Comparison of ENCODE assay signal across 11 cellular contexts in genomic region chr4:24973471-24974251, GRCh38. TPM values are rescaled to one million over a fixed set of nuclear protein-coding genes. Genes with fewer than 3 reads are reported as not detected.
DNase-seq lines count a peak whose midpoint lies in the region; ATAC-seq and TF ChIP-seq lines count a peak whose summit lies in the region.
"Had no signal": no experiment of that assay in that cellular context is flagged by ENCODE, and none has a peak within 500 bp of the region (broad histone marks: within the 10 kb centered on the region; RNA-seq: fewer than 3 reads in every experiment).

No MANE protein-coding gene starts in this region.

- H3K9me3 ChIP-seq in adrenal gland (replicated peaks in 1 of 3) (no peaks in the 10 kb centered on the region), aorta (ENCODE audit: control insufficient read depth, low read length) (no peaks in the 10 kb centered on the region)
- H3K9me3 ChIP-seq: ovary had no signal

- peak; percentile 5 for DNase-seq in NCI-H345 (lab: John Stamatoyannopoulos, UW)
- DNase-seq in NCI-H345 treated with DMSO at 0.1 percent for 48 hours (lab: John Stamatoyannopoulos, UW; ENCODE audit: unreplicated experiment), result no peak
- DNase-seq in adrenal gland, result peak; percentile 25 to 64 (median 44)
- DNase-seq in kidney glomerular epithelial cell (lab: John Stamatoyannopoulos, UW), result peak; percentile 66
- peak; percentile 78 to 90 for DNase-seq in aorta
- DNase-seq: activated T-cell treated with anti-CD3 and anti-CD28 coated beads, Interleukin-2, amount 50 U/mL, for 72 hours; ovary; stimulated activated naive B cell treated with anti-CD40 and anti-IgM and Interleukin-4, amounts not matched to agents 10 μg/mL and 1 μg/mL and 100 μg/mL, for 72 hours had no signal

- H3K27ac ChIP-seq in adrenal gland (peak overlapping the region in 2 of 5 donors; percentile 67 to 74), aorta (ENCODE audit: low read depth in 1 of 2, low read length in 2 of 2) (no peak overlapping the region)
- H3K27ac ChIP-seq: ovary had no signal

- H3K4me3 ChIP-seq in adrenal gland, result no peak overlapping the region
- no peak overlapping the region for H3K4me3 ChIP-seq in aorta (ENCODE audit: low read length in 2 of 2)
- H3K4me3 ChIP-seq: ovary had no signal

- no peak for ATAC-seq in aorta (ENCODE audit: low FRiP score)
- ATAC-seq in HG03378 (IDR thresholded peaks at IDR 0.05; ENCODE audit: unreplicated experiment), result no peak
- no peak for ATAC-seq in HG03457 (IDR thresholded peaks at IDR 0.05; ENCODE audit: unreplicated experiment)
- no peak for ATAC-seq in HG03439 (IDR thresholded peaks at IDR 0.05; ENCODE audit: unreplicated experiment)
- ATAC-seq: activated T-cell treated with anti-CD3 and anti-CD28 coated beads, Interleukin-2, amount 50 U/mL, for 72 hours; stimulated activated naive B cell treated with anti-CD40 and anti-IgM and Interleukin-4, amounts not matched to agents 10 μg/mL and 1 μg/mL and 100 μg/mL, for 72 hours had no signal

- intact Hi-C loops in adrenal gland (cut with DNase I) (loop anchor here in 1 of 2 donors (10.0 kb wide), 1 partner anchor 489 kb away; no protein-coding TSS in a partner anchor), aorta (cut with DNase I) (loop anchor here in 1 of 2 donors (10.0 kb wide), 1 partner anchor 169 kb away; no protein-coding TSS in a partner anchor)

- WGBS in adrenal gland, 4 donors, result 65 to 77% (median 74%) methylated on average over 15 to 21 of the region's 21 CpGs
- 82 to 85% methylated on average over 21 of the region's 21 CpGs for WGBS in aorta, 2 donors

- TF ChIP-seq CTCF in adrenal gland (IDR thresholded peaks at IDR 0.05), result no peak

- no peak for TF ChIP-seq POLR2A in adrenal gland (IDR thresholded peaks at IDR 0.05)

- no peaks in the 10 kb centered on the region for H3K36me3 ChIP-seq in adrenal gland (replicated peaks in 1 of 2)
- H3K36me3 ChIP-seq in aorta (ENCODE audit: control insufficient read depth in 1 of 2, insufficient read depth in 2 of 2, low read length in 1 of 2), result no peaks in the 10 kb centered on the region
- H3K36me3 ChIP-seq: ovary had no signal

- H3K27me3 ChIP-seq in adrenal gland (no peaks in the 10 kb centered on the region), aorta (ENCODE audit: control insufficient read depth in 1 of 2, insufficient read depth in 2 of 2, low read length in 1 of 2) (no peaks in the 10 kb centered on the region)
- H3K27me3 ChIP-seq: ovary had no signal

- H3K4me1 ChIP-seq in adrenal gland (replicated peaks in 1 of 2) (no peaks in the 10 kb centered on the region), aorta (ENCODE audit: control insufficient read depth in 1 of 2, insufficient read depth in 2 of 2, low read length in 2 of 2) (no peaks in the 10 kb centered on the region)

RNA-seq across cellular contexts. Expression of gene LGI2, which starts 57.1 kb away (rescaled TPM):
- total RNA-seq in adrenal gland (1 to 10 TPM in 7 of 8 donors, under 1 TPM in 1; 0.72 to 4.9 (median 2.8) TPM), aorta (10 to 100 TPM; 10.3 to 13.7 TPM)
- polyA plus RNA-seq in adrenal gland (1 to 10 TPM in 1 of 3 donors, under 1 TPM in 2; 0.24 to 1.7 (median 0.44) TPM), aorta (under 1 TPM; 0.79 to 0.88 TPM)
- total RNA-seq: activated T-cell treated with anti-CD3 and anti-CD28 coated beads, Interleukin-2, amount 50 U/mL, for 72 hours had no signal
